19 cellular contexts compared by ENCODE assay signal in genomic region chr2:149112713-149113112, GRCh38.
DNase-seq lines count a peak whose midpoint lies in the region; ATAC-seq, FAIRE-seq and TF ChIP-seq lines count a peak whose summit lies in the region.
"Had no signal": no experiment of that assay in that cellular context is flagged by ENCODE, and none has a peak within 500 bp of the region (broad histone marks: within the 10 kb centered on the region; RNA-seq: fewer than 3 reads in every experiment).

No MANE protein-coding gene starts in this region.

- FAIRE-seq in pancreas (lab: Jason Lieb, UNC): no peak
- FAIRE-seq: GM12891, GM18507 had no signal

- DNase-seq in NCI-H748 (lab: John Stamatoyannopoulos, UW; ENCODE audit: unreplicated experiment) (peak; percentile 17), NCI-H748 treated with DMSO at 0.1 percent for 48 hours (lab: John Stamatoyannopoulos, UW) (no peak), LNCaP clone FGC (ENCODE audit: low read depth) (peak; percentile 13), pancreas (no peak)
- DNase-seq: C1 segment of cervical spinal cord; Calu3; CD4-positive, alpha-beta memory T cell; COR-L47; DMS79; EL; GF-D8; H9; HFFc6 had no signal

- H3K27me3 ChIP-seq in pancreas: no peaks in the 10 kb centered on the region

- H3K27ac ChIP-seq in HEK293 (ENCODE audit: extremely low read depth, low read depth, low read length) (no peak overlapping the region), pancreas (peak overlapping the region in 1 of 4 donors; percentile 16)

- intact Hi-C loops in pancreas (cut with DNase I): no loop called here

- ATAC-seq in pancreas (peak; percentile 78 to 88 (median 80)), HG02981 (IDR thresholded peaks at IDR 0.05; ENCODE audit: unreplicated experiment) (no peak)
- ATAC-seq: GM23338, HCT116 had no signal

- WGBS in pancreas, 2 donors: 32 to 47% methylated on average over 2 of the region's 2 CpGs

- CTCF ChIA-PET in HEK293 (lab: Yijun Ruan, JAX): no interaction called here

- no peaks in the 10 kb centered on the region for H3K36me3 ChIP-seq in HEK293 (ENCODE audit: control insufficient read depth in 2 of 2, insufficient read depth in 1 of 2, low read length in 2 of 2)
- no peaks in the 10 kb centered on the region for H3K36me3 ChIP-seq in pancreas

- H3K9me3 ChIP-seq in HEK293 (ENCODE audit: control insufficient read depth, insufficient read depth, low read depth, low read length) (no peaks in the 10 kb centered on the region), pancreas (no peaks in the 10 kb centered on the region)

- no peak for TF ChIP-seq CTCF in HEK293 (tag by site-specific recombination; IDR thresholded peaks at IDR 0.05)
- TF ChIP-seq CTCF in LNCaP clone FGC (IDR thresholded peaks at IDR 0.05; ENCODE audit: control insufficient read depth, extremely low read depth, insufficient read depth): no peak
- TF ChIP-seq CTCF in pancreas (IDR thresholded peaks at IDR 0.05): no peak

- POLR2A ChIA-PET in HEK293 (lab: Yijun Ruan, JAX): no interaction called here

- H3K4me1 ChIP-seq in HEK293 (ENCODE audit: control insufficient read depth, insufficient read depth, low read length) (peaks cover 2% of the 10 kb centered on the region; the same call in 1 of the 2 replicates), pancreas (peaks cover 0 to 9% (median 0%) of the 10 kb centered on the region in 3 donors)

- H3K4me3 ChIP-seq in HEK293 (ENCODE audit: low read depth, low read length) (no peak overlapping the region), LNCaP clone FGC (ENCODE audit: low read depth, low read length) (no peak overlapping the region), pancreas (no peak overlapping the region)
- H3K4me3 ChIP-seq: GM23338 had no signal

TF ChIP-seq in HEK293, 187 proteins besides CTCF, POLR2A, EP300 and RAD21:
- TF ChIP-seq ZNF623 (tag by site-specific recombination; IDR thresholded peaks at IDR 0.05) (no peak), ZNF175 (tag by site-specific recombination; IDR thresholded peaks at IDR 0.05) (no peak), SCRT2 (tag by site-specific recombination; IDR thresholded peaks at IDR 0.05) (0 out of 2 replicates have a peak, but pooled peaks have one; percentile 9), FEZF1 (tag by site-specific recombination; IDR thresholded peaks at IDR 0.05) (no peak), ZNF585B (tag by site-specific recombination; IDR thresholded peaks at IDR 0.05) (no peak), ZNF558 (tag by site-specific recombination; IDR thresholded peaks at IDR 0.05) (no peak)

Comparison
In these comparisons a context has a peak if more than half of its experiments do, and no peak if none do; other contexts are left out.
1. DNase-seq: peak in NCI-H748 (single experiment) and LNCaP clone FGC (single experiment); none in NCI-H748 treated with DMSO at 0.1 percent for 48 hours (single experiment) and pancreas (0 of 6).